In the genomic region with DNA sequence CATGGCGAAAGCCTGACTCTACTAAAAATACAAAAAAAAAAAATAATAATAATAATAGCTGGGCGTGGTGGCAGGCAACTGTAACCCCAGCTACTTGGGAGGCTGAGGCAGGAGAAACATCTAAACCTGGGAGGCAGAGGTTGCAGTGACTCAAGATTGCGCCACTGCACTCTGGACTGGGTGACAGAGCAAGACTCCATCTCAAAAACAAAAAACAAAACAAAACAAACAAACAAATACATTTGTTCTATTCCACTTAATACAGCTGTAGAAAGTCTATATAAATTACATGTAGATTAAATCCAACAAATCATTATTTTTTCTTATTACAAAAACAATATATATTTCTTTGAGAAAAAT, we compare ENCODE assay signal across 13 cellular contexts.
"Had no signal": no experiment of that assay in that cellular context is flagged by ENCODE, and none has a peak within 500 bp of the region (broad histone marks: within the 10 kb centered on the region; RNA-seq: fewer than 3 reads in every experiment).

No MANE protein-coding gene starts in this region.

- H3K27me3 ChIP-seq: adrenal gland, cardiac muscle cell, upper lobe of right lung had no signal

- H3K27ac ChIP-seq: cardiac muscle cell, upper lobe of right lung had no signal

- H3K4me3 ChIP-seq: adrenal gland, cardiac muscle cell, lung, upper lobe of right lung had no signal

- H3K36me3 ChIP-seq: adrenal gland, cardiac muscle cell, upper lobe of right lung had no signal

- H3K9me3 ChIP-seq: adrenal gland, upper lobe of right lung had no signal

- FAIRE-seq: frontal cortex, kidney had no signal

- H3K4me1 ChIP-seq: upper lobe of right lung had no signal

- ATAC-seq: sciatic nerve, upper lobe of right lung had no signal

- DNase-seq: activated CD4-positive, alpha-beta T cell treated with anti-CD3 and anti-CD28 coated beads, Interleukin-2, amount 50 U/mL, for 4 hours; activated gamma-delta T cell treated with Interleukin-2 at 50 U/mL for 16 hours; adrenal gland; dermis blood vessel endothelial cell; effector memory CD4-positive, alpha-beta T cell; kidney; midbrain; stimulated activated CD4-positive, alpha-beta T cell treated with anti-CD3 and anti-CD28 coated beads, Interleukin-4, amount 100 ng/mL, for 24 hours; upper lobe of right lung had no signal
